In the genomic region with DNA sequence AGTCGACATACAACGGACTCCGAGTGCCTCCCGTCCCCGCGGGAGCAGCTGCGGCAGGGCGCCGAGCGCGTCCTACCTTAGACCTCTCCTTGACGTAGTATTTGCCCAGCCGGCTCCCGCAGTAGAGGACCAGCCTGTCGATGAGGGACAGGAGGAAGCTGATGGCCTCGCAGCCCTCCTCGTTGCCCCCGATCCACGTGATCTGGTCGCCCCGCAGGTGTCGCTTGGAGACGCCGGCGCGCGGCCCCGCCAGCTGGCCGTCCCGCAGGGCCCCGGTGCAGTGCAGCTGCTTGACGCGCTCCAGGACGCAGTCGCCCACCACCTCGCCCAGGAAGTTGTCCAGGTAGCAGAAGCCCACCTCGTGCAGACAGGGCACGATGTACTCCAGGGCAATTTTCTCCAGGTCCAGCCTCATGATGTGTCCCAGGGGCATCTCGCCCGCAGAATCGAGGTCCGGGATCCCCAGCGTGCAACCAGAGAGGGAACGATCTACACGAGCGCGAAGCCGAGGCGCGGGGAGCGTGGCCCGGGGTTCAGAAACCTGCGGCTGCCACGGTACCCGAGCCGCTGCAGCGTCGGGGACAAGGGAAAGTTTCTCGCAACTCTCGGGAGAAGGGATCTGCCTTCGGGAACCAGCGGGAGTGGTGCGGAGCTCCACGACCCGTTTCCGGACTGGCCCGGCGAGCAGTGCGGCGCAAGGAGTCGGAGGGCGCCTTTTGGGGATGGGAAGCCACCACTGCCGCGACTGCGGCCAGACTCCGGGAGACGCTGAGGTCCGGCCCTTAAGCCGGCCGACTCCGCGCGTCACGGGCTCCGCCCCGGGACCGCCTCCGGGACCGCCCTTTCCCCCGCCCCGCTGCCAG, we compare ENCODE assay signal across 8 cellular contexts. TPM values are rescaled to one million over a fixed set of nuclear protein-coding genes. Genes with fewer than 3 reads are reported as not detected.
DNase-seq lines count a peak whose midpoint lies in the region; ATAC-seq and TF ChIP-seq lines count a peak whose summit lies in the region.

Gene EGLN3 (minus strand): TSS at position 755 of the 863 bp plus-strand sequence. CDS start 322 bp downstream, at position 433.

- H3K36me3 ChIP-seq in CD8-positive, alpha-beta memory T cell (ENCODE audit: insufficient read depth, low read length), result no peaks in the 10 kb centered on the region
- H3K36me3 ChIP-seq in NT2/D1 (ENCODE audit: insufficient read depth, insufficient read length, low read length), result peaks cover 1% of the 10 kb centered on the region

- DNase-seq in CD8-positive, alpha-beta memory T cell, result peak; percentile 10 to 49 (median 21)
- DNase-seq in NT2/D1 (ENCODE audit: low read depth, low spot score) (peak; percentile 75), fibroblast of the conjunctiva (ENCODE audit: low read depth) (peak; percentile 29), natural killer cell (peak; percentile 27), substantia nigra (lab: John Stamatoyannopoulos, UW) (peak; percentile 59 to 98 (median 93))
- peak; percentile 68 for DNase-seq in activated T-helper 2 cell treated with anti-CD3 and anti-CD28 coated beads, Interferon-gamma antibody, Interleukin-2, Interleukin-4, amounts not matched to agents 10 μg/mL and 5 μg/mL and 100 μg/mL, durations not matched to agents 14 hours and 24 hours and 36 hours (ENCODE audit: low spot score)

- H3K27me3 ChIP-seq in CD8-positive, alpha-beta memory T cell (ENCODE audit: insufficient read depth, low read length, poor library complexity, severe bottlenecking), result no peaks in the 10 kb centered on the region
- peaks cover 10% of the 10 kb centered on the region for H3K27me3 ChIP-seq in NT2/D1 (ENCODE audit: insufficient read depth, insufficient read length)

- H3K9ac ChIP-seq in NT2/D1 (ENCODE audit: insufficient read length, low read depth), result peak within 1 kb of the TSS; percentile 91

- peak within 1 kb of the TSS; percentile 53 for H3K27ac ChIP-seq in CD8-positive, alpha-beta memory T cell (ENCODE audit: low read depth, low read length)
- H3K27ac ChIP-seq in substantia nigra (ENCODE audit: low read depth, low read length, poor library complexity, severe bottlenecking), result peak within 1 kb of the TSS; percentile 83

- CTCF ChIA-PET in CD8-positive, alpha-beta memory T cell (lab: Charles Lee), result no interaction called here

- H3K9me3 Mint-ChIP-seq in CD8-positive, alpha-beta memory T cell, result peaks cover 0 to 4% (median 0%) of the 10 kb centered on the region in 5 donors
- no peaks in the 10 kb centered on the region for H3K9me3 Mint-ChIP-seq in activated T-helper 2 cell treated with anti-CD3 and anti-CD28 coated beads, Interferon-gamma antibody, Interleukin-2, Interleukin-4, amounts not matched to agents 10 μg/mL and 5 μg/mL and 100 μg/mL, durations not matched to agents 14 hours and 24 hours and 36 hours
- no peaks in the 10 kb centered on the region for H3K9me3 Mint-ChIP-seq in natural killer cell

- H3K4me3 ChIP-seq in CD8-positive, alpha-beta memory T cell (ENCODE audit: low read length), result peak within 1 kb of the TSS; percentile 39
- peak within 1 kb of the TSS; percentile 80 for H3K4me3 ChIP-seq in NT2/D1 (ENCODE audit: insufficient read length, low read depth)

- peaks cover 0 to 1% (median 0%) of the 10 kb centered on the region in 3 donors for H3K36me3 Mint-ChIP-seq in CD8-positive, alpha-beta memory T cell
- H3K36me3 Mint-ChIP-seq in activated T-helper 2 cell treated with anti-CD3 and anti-CD28 coated beads, Interferon-gamma antibody, Interleukin-2, Interleukin-4, amounts not matched to agents 10 μg/mL and 5 μg/mL and 100 μg/mL, durations not matched to agents 14 hours and 24 hours and 36 hours (ENCODE audit: low read depth), result peaks cover 30% of the 10 kb centered on the region
- H3K36me3 Mint-ChIP-seq in natural killer cell, result no peaks in the 10 kb centered on the region

- H3K27me3 Mint-ChIP-seq in CD8-positive, alpha-beta memory T cell, result peaks cover 14 to 37% of the 10 kb centered on the region in 2 donors
- H3K27me3 Mint-ChIP-seq in activated T-helper 2 cell treated with anti-CD3 and anti-CD28 coated beads, Interferon-gamma antibody, Interleukin-2, Interleukin-4, amounts not matched to agents 10 μg/mL and 5 μg/mL and 100 μg/mL, durations not matched to agents 14 hours and 24 hours and 36 hours (ENCODE audit: low read depth), result peaks cover 50% of the 10 kb centered on the region
- peaks cover 34 to 60% of the 10 kb centered on the region in 2 donors for H3K27me3 Mint-ChIP-seq in natural killer cell (ENCODE audit: low read depth in 2 of 2)

- POLR2A ChIA-PET in CD8-positive, alpha-beta memory T cell (lab: Charles Lee), result no interaction called here

- ATAC-seq in GM19351 (IDR thresholded peaks at IDR 0.05; ENCODE audit: unreplicated experiment), result peak; percentile 89
- ATAC-seq in HG03469 (IDR thresholded peaks at IDR 0.05; ENCODE audit: unreplicated experiment), result peak; percentile 77
- ATAC-seq in natural killer cell, result peak; percentile 10 to 84 (median 83)

- TF ChIP-seq CTCF in natural killer cell (IDR thresholded peaks at IDR 0.05), result no peak

- peaks cover 13 to 18% (median 14%) of the 10 kb centered on the region in 3 donors for H3K4me1 Mint-ChIP-seq in CD8-positive, alpha-beta memory T cell
- H3K4me1 Mint-ChIP-seq in activated T-helper 2 cell treated with anti-CD3 and anti-CD28 coated beads, Interferon-gamma antibody, Interleukin-2, Interleukin-4, amounts not matched to agents 10 μg/mL and 5 μg/mL and 100 μg/mL, durations not matched to agents 14 hours and 24 hours and 36 hours (ENCODE audit: low read depth), result peaks cover 41% of the 10 kb centered on the region
- peaks cover 19 to 21% of the 10 kb centered on the region in 2 donors for H3K4me1 Mint-ChIP-seq in natural killer cell

- peak within 1 kb of the TSS in 2 of 8 donors; percentile 43 to 66 for H3K27ac Mint-ChIP-seq in CD8-positive, alpha-beta memory T cell
- no peak within 1 kb of the TSS for H3K27ac Mint-ChIP-seq in activated T-helper 2 cell treated with anti-CD3 and anti-CD28 coated beads, Interferon-gamma antibody, Interleukin-2, Interleukin-4, amounts not matched to agents 10 μg/mL and 5 μg/mL and 100 μg/mL, durations not matched to agents 14 hours and 24 hours and 36 hours
- no peak within 1 kb of the TSS for H3K27ac Mint-ChIP-seq in natural killer cell

- no peaks in the 10 kb centered on the region for H3K4me1 ChIP-seq in CD8-positive, alpha-beta memory T cell (ENCODE audit: insufficient read depth, low read length)
- H3K4me1 ChIP-seq in NT2/D1 (ENCODE audit: insufficient read depth, insufficient read length), result no peaks in the 10 kb centered on the region

- intact Hi-C loops in activated T-helper 2 cell treated with anti-CD3 and anti-CD28 coated beads, Interferon-gamma antibody, Interleukin-2, Interleukin-4, amounts not matched to agents 10 μg/mL and 5 μg/mL and 100 μg/mL, durations not matched to agents 14 hours and 24 hours and 36 hours (cut with micrococcal nuclease), result loop anchor here (2.0 to 5.0 kb wide), 7 partner anchors 14 to 276 kb away; no protein-coding TSS in a partner anchor
- intact Hi-C loops in natural killer cell (cut with micrococcal nuclease), result no loop called here

- peak within 1 kb of the TSS; percentile 69 to 87 (median 74) for H3K4me3 Mint-ChIP-seq in CD8-positive, alpha-beta memory T cell
- H3K4me3 Mint-ChIP-seq in activated T-helper 2 cell treated with anti-CD3 and anti-CD28 coated beads, Interferon-gamma antibody, Interleukin-2, Interleukin-4, amounts not matched to agents 10 μg/mL and 5 μg/mL and 100 μg/mL, durations not matched to agents 14 hours and 24 hours and 36 hours (ENCODE audit: low read depth), result peak within 1 kb of the TSS; percentile 79
- peak within 1 kb of the TSS; percentile 83 for H3K4me3 Mint-ChIP-seq in natural killer cell

- no peaks in the 10 kb centered on the region for H3K9me3 ChIP-seq in CD8-positive, alpha-beta memory T cell (ENCODE audit: low read length)
- H3K9me3 ChIP-seq in NT2/D1 (ENCODE audit: insufficient read depth, low read length), result no peaks in the 10 kb centered on the region

RNA-seq across cellular contexts. Expression of gene EGLN3, which starts in this region (rescaled TPM):
- total RNA-seq in CD8-positive, alpha-beta memory T cell, result 1 to 10 TPM; 1.6 to 2.1 TPM
- polyA plus RNA-seq in CD8-positive, alpha-beta memory T cell, result 2.5 TPM
- 16.0 and 17.0 TPM in 2 replicates for total RNA-seq in activated T-helper 2 cell treated with anti-CD3 and anti-CD28 coated beads, Interferon-gamma antibody, Interleukin-2, Interleukin-4, amounts not matched to agents 10 μg/mL and 5 μg/mL and 100 μg/mL, durations not matched to agents 14 hours and 24 hours and 36 hours
- 1 to 10 TPM in 1 of 3 donors, under 1 TPM in 2; 0.52 to 1.1 (median 0.57) TPM for total RNA-seq in natural killer cell

Comparison
In these comparisons a context has a peak if more than half of its experiments do, and no peak if none do; other contexts are left out.
1. Peak in every context shown above with its lines: DNase-seq, ATAC-seq, H3K4me3 ChIP-seq and H3K27ac ChIP-seq.
2. DNase-seq: peak in every context shown above with its lines; median percentile 93 in substantia nigra; 75 in NT2/D1; 68 in activated T-helper 2 cell treated with anti-CD3 and anti-CD28 coated beads, Interferon-gamma antibody, Interleukin-2, Interleukin-4, amounts not matched to agents 10 μg/mL and 5 μg/mL and 100 μg/mL, durations not matched to agents 14 hours and 24 hours and 36 hours; 29 in fibroblast of the conjunctiva; 27 in natural killer cell; 21 in CD8-positive, alpha-beta memory T cell.